ENCODE assay signal across 1 cellular context in genomic region chr3:170180952-170181876, GRCh38.
TF ChIP-seq lines count a peak whose summit lies in the region.

TSS of gene PHC3 (minus strand) at chr3:170181733. CDS start at chr3:170181715, 18 bp downstream.

TF ChIP-seq in HepG2, 621 proteins besides CTCF, POLR2A, EP300 and RAD21 (continued from another document and continues in another):
- TF ChIP-seq ZBTB39 (CRISPR knock-in tag; IDR thresholded peaks at IDR 0.05): no peak
- peak; percentile 67 for TF ChIP-seq HDAC1 (CRISPR knock-in tag; IDR thresholded peaks at IDR 0.05)
- TF ChIP-seq ZNF550 (CRISPR knock-in tag; IDR thresholded peaks at IDR 0.05; ENCODE audit: borderline replicate concordance): 0 out of 2 replicates have a peak, but pooled peaks have one; percentile 71
- TF ChIP-seq ELK4 (CRISPR knock-in tag; IDR thresholded peaks at IDR 0.05; ENCODE audit: borderline replicate concordance): no peak
- TF ChIP-seq TEF (CRISPR knock-in tag; IDR thresholded peaks at IDR 0.05): 0 out of 2 replicates have a peak, but pooled peaks have one; percentile 15
- 0 out of 2 replicates have a peak, but pooled peaks have one; percentile 47 for TF ChIP-seq ATF5 (CRISPR knock-in tag; IDR thresholded peaks at IDR 0.05; ENCODE audit: low read depth)
- TF ChIP-seq KDM4B (CRISPR knock-in tag; IDR thresholded peaks at IDR 0.05): peak; percentile 23; the same call in 1 of the 2 replicates
- TF ChIP-seq ZNF704 (CRISPR knock-in tag; IDR thresholded peaks at IDR 0.05; ENCODE audit: borderline replicate concordance): peak; percentile 69; the same call in 1 of the 2 replicates
- TF ChIP-seq TFAP4 (IDR thresholded peaks at IDR 0.05; ENCODE audit: borderline replicate concordance, low read depth): no peak
- TF ChIP-seq MED8 (CRISPR knock-in tag; IDR thresholded peaks at IDR 0.05; ENCODE audit: insufficient replicate concordance): no peak
- no peak for TF ChIP-seq FOXA1 (IDR thresholded peaks at IDR 0.05)
- no peak for TF ChIP-seq FOXA1 (CRISPR knock-in tag; IDR thresholded peaks at IDR 0.05)
- no peak for TF ChIP-seq ZNF431 (CRISPR knock-in tag; IDR thresholded peaks at IDR 0.05; ENCODE audit: borderline replicate concordance, low read depth)
- no peak for TF ChIP-seq FUBP1 (CRISPR knock-in tag; IDR thresholded peaks at IDR 0.05; ENCODE audit: borderline replicate concordance)
- no peak for TF ChIP-seq ZNF790 (CRISPR knock-in tag; IDR thresholded peaks at IDR 0.05; ENCODE audit: borderline replicate concordance)
- TF ChIP-seq HOXD1 (CRISPR knock-in tag; IDR thresholded peaks at IDR 0.05): 0 out of 2 replicates have a peak, but pooled peaks have one; percentile 53
- TF ChIP-seq YEATS2 (CRISPR knock-in tag; IDR thresholded peaks at IDR 0.05; ENCODE audit: borderline replicate concordance): no peak; the same call in 1 of the 2 replicates
- TF ChIP-seq PAWR (CRISPR knock-in tag; IDR thresholded peaks at IDR 0.05; ENCODE audit: borderline replicate concordance): no peak
- TF ChIP-seq YY1 (IDR thresholded peaks at IDR 0.05; ENCODE audit: insufficient read depth, insufficient replicate concordance, low read depth, low read length): peak; percentile 92
- no peak for TF ChIP-seq HNF1A (IDR thresholded peaks at IDR 0.05; ENCODE audit: low read depth)
- no peak for TF ChIP-seq HNF1A (CRISPR knock-in tag; IDR thresholded peaks at IDR 0.05; ENCODE audit: borderline replicate concordance)
- no peak for TF ChIP-seq BRCA1 (CRISPR knock-in tag; IDR thresholded peaks at IDR 0.05)
- no peak for TF ChIP-seq IKZF1 (IDR thresholded peaks at IDR 0.05)
- TF ChIP-seq STAG1 (CRISPR knock-in tag; IDR thresholded peaks at IDR 0.05): 0 out of 2 replicates have a peak, but pooled peaks have one; percentile 6
- TF ChIP-seq ATM (IDR thresholded peaks at IDR 0.05; ENCODE audit: borderline replicate concordance): no peak
- TF ChIP-seq ATF7 (IDR thresholded peaks at IDR 0.05): no peak
- no peak for TF ChIP-seq ATF7 (CRISPR knock-in tag; IDR thresholded peaks at IDR 0.05)
- no peak for TF ChIP-seq ZNF703 (CRISPR knock-in tag; IDR thresholded peaks at IDR 0.05; ENCODE audit: borderline replicate concordance)
- no peak for TF ChIP-seq PHF5A (CRISPR knock-in tag; IDR thresholded peaks at IDR 0.05; ENCODE audit: low read depth, unreplicated experiment)
- TF ChIP-seq CSRNP2 (CRISPR knock-in tag; conservative IDR thresholded peaks at IDR 0.05; ENCODE audit: low read depth): no peak
- TF ChIP-seq ZUFSP (CRISPR knock-in tag; IDR thresholded peaks at IDR 0.05; ENCODE audit: borderline replicate concordance): no peak
- no peak for TF ChIP-seq ZNF44 (CRISPR knock-in tag; IDR thresholded peaks at IDR 0.05)
- peak; percentile 86 for TF ChIP-seq ZFX (CRISPR knock-in tag; IDR thresholded peaks at IDR 0.05; ENCODE audit: low read depth)
- TF ChIP-seq ZNF33B (CRISPR knock-in tag; IDR thresholded peaks at IDR 0.05): no peak
- TF ChIP-seq MTERF4 (CRISPR knock-in tag; IDR thresholded peaks at IDR 0.05): no peak
- TF ChIP-seq ZHX1 (CRISPR knock-in tag; IDR thresholded peaks at IDR 0.05; ENCODE audit: low read depth): peak; percentile 46; the same call in 1 of the 2 replicates
- 0 out of 2 replicates have a peak, but pooled peaks have one; percentile 25 for TF ChIP-seq RFXAP (CRISPR knock-in tag; IDR thresholded peaks at IDR 0.05; ENCODE audit: borderline replicate concordance)
